Comparison of ENCODE assay signal across 1 cellular context in genomic region chr17:40219073-40219860, GRCh38.
TF ChIP-seq lines count a peak whose summit lies in the region.

A gene with protein sequence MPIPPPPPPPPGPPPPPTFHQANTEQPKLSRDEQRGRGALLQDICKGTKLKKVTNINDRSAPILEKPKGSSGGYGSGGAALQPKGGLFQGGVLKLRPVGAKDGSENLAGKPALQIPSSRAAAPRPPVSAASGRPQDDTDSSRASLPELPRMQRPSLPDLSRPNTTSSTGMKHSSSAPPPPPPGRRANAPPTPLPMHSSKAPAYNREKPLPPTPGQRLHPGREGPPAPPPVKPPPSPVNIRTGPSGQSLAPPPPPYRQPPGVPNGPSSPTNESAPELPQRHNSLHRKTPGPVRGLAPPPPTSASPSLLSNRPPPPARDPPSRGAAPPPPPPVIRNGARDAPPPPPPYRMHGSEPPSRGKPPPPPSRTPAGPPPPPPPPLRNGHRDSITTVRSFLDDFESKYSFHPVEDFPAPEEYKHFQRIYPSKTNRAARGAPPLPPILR (plus strand): TSS chr17:40219304. CDS start chr17:40256460, 37,156 bp downstream.

TF ChIP-seq in HepG2, 621 proteins besides CTCF, POLR2A, EP300 and RAD21 (continued from another document and continues in another):
- TF ChIP-seq ZNF281 (CRISPR knock-in tag; IDR thresholded peaks at IDR 0.05; ENCODE audit: borderline replicate concordance) (no peak), ZNF101 (CRISPR knock-in tag; IDR thresholded peaks at IDR 0.05; ENCODE audit: borderline replicate concordance, low read depth) (no peak; the same call in 1 of the 2 replicates), ZNF614 (CRISPR knock-in tag; IDR thresholded peaks at IDR 0.05; ENCODE audit: borderline replicate concordance) (peak; percentile 67; the same call in 1 of the 2 replicates), NR2F6 (IDR thresholded peaks at IDR 0.05) (no peak), NR2F6 (CRISPR knock-in tag; IDR thresholded peaks at IDR 0.05) (peak; percentile 67; the same call in 1 of the 2 replicates), ZSCAN9 (CRISPR knock-in tag; IDR thresholded peaks at IDR 0.05; ENCODE audit: borderline replicate concordance) (no peak), PHF8 (CRISPR knock-in tag; IDR thresholded peaks at IDR 0.05) (peak; percentile 89), GPN1 (CRISPR knock-in tag; IDR thresholded peaks at IDR 0.05; ENCODE audit: borderline replicate concordance) (no peak), ZNF598 (CRISPR knock-in tag; IDR thresholded peaks at IDR 0.05; ENCODE audit: borderline replicate concordance) (no peak), ZNF777 (CRISPR knock-in tag; IDR thresholded peaks at IDR 0.05) (peak; percentile 68), ZNF275 (CRISPR knock-in tag; IDR thresholded peaks at IDR 0.05; ENCODE audit: borderline replicate concordance) (no peak; the same call in 1 of the 2 replicates), POLR2AphosphoS2 (IDR thresholded peaks at IDR 0.05; ENCODE audit: low read depth, low read length) (no peak), SRSF4 (IDR thresholded peaks at IDR 0.05; ENCODE audit: low read depth, low read length, poor library complexity, severe bottlenecking) (no peak), ZFP90 (CRISPR knock-in tag; IDR thresholded peaks at IDR 0.05; ENCODE audit: borderline replicate concordance) (peak; percentile 41; the same call in 1 of the 2 replicates), ZBTB20 (CRISPR knock-in tag; IDR thresholded peaks at IDR 0.05; ENCODE audit: borderline replicate concordance, low read depth) (no peak), ZKSCAN5 (CRISPR knock-in tag; IDR thresholded peaks at IDR 0.05) (no peak; the same call in 1 of the 2 replicates), KAT2B (IDR thresholded peaks at IDR 0.05; ENCODE audit: borderline replicate concordance, low read depth, low read length) (no peak), ADNP (CRISPR knock-in tag; IDR thresholded peaks at IDR 0.05) (no peak), HHEX (CRISPR knock-in tag; IDR thresholded peaks at IDR 0.05) (no peak), MNT (IDR thresholded peaks at IDR 0.05) (0 out of 2 replicates have a peak, but pooled peaks have one; percentile 19), AKAP8 (CRISPR knock-in tag; IDR thresholded peaks at IDR 0.05) (no peak), ZNF879 (CRISPR knock-in tag; IDR thresholded peaks at IDR 0.05) (no peak), ZBTB10 (CRISPR knock-in tag; IDR thresholded peaks at IDR 0.05; ENCODE audit: borderline replicate concordance) (0 out of 2 replicates have a peak, but pooled peaks have one; percentile 11), FIP1L1 (IDR thresholded peaks at IDR 0.05; ENCODE audit: borderline replicate concordance, insufficient read depth, low read depth, low read length) (no peak), ZNF468 (CRISPR knock-in tag; IDR thresholded peaks at IDR 0.05) (no peak), ZNF124 (CRISPR knock-in tag; IDR thresholded peaks at IDR 0.05) (no peak), SPEN (CRISPR knock-in tag; IDR thresholded peaks at IDR 0.05; ENCODE audit: low read depth) (peak; percentile 83), GABPA (IDR thresholded peaks at IDR 0.05; ENCODE audit: low read depth, low read length) (peak; percentile 63), GABPA (CRISPR knock-in tag; IDR thresholded peaks at IDR 0.05; ENCODE audit: low read depth) (peak; percentile 91), ZNF800 (CRISPR knock-in tag; IDR thresholded peaks at IDR 0.05) (no peak), ZKSCAN1 (IDR thresholded peaks at IDR 0.05; ENCODE audit: low read length) (no peak), HDAC6 (IDR thresholded peaks at IDR 0.05; ENCODE audit: low read depth, low read length) (no peak), RAD51 (IDR thresholded peaks at IDR 0.05; ENCODE audit: borderline replicate concordance) (no peak), ZBTB39 (CRISPR knock-in tag; IDR thresholded peaks at IDR 0.05) (0 out of 2 replicates have a peak, but pooled peaks have one; percentile 73), ATAD3A (CRISPR knock-in tag; IDR thresholded peaks at IDR 0.05) (no peak), MBD4 (IDR thresholded peaks at IDR 0.05; ENCODE audit: borderline replicate concordance, low read length) (no peak), POLR2G (IDR thresholded peaks at IDR 0.05; ENCODE audit: low read depth, low read length) (peak; percentile 90), ZNF160 (CRISPR knock-in tag; IDR thresholded peaks at IDR 0.05) (peak; percentile 9; the same call in 1 of the 2 replicates), TSC22D2 (CRISPR knock-in tag; IDR thresholded peaks at IDR 0.05; ENCODE audit: borderline replicate concordance) (peak; percentile 50; the same call in 1 of the 2 replicates), KMT2A (CRISPR knock-in tag; IDR thresholded peaks at IDR 0.05) (peak; percentile 39; the same call in 1 of the 2 replicates), FOXO1 (CRISPR knock-in tag; IDR thresholded peaks at IDR 0.05) (no peak; the same call in 1 of the 2 replicates), ZNF550 (CRISPR knock-in tag; IDR thresholded peaks at IDR 0.05; ENCODE audit: borderline replicate concordance) (no peak), ATF7-NPFF (CRISPR knock-in tag; IDR thresholded peaks at IDR 0.05; ENCODE audit: low read depth) (peak; percentile 74), NR2F1 (CRISPR knock-in tag; IDR thresholded peaks at IDR 0.05) (peak; percentile 29 to 47; a peak in 2 of 4 replicates), ZFP36 (IDR thresholded peaks at IDR 0.05; ENCODE audit: borderline replicate concordance, low read depth, low read length, partially characterized antibody) (no peak), THAP11 (CRISPR knock-in tag; IDR thresholded peaks at IDR 0.05) (peak; percentile 92), MAFG (CRISPR knock-in tag; IDR thresholded peaks at IDR 0.05) (no peak), MLLT10 (CRISPR knock-in tag; IDR thresholded peaks at IDR 0.05) (no peak), PCBP1 (IDR thresholded peaks at IDR 0.05; ENCODE audit: borderline replicate concordance, low read depth, low read length) (no peak), CCAR2 (optimal IDR thresholded peaks at IDR 0.05; ENCODE audit: low read depth, low read length) (no peak)
- TF ChIP-seq, protein P1, sequence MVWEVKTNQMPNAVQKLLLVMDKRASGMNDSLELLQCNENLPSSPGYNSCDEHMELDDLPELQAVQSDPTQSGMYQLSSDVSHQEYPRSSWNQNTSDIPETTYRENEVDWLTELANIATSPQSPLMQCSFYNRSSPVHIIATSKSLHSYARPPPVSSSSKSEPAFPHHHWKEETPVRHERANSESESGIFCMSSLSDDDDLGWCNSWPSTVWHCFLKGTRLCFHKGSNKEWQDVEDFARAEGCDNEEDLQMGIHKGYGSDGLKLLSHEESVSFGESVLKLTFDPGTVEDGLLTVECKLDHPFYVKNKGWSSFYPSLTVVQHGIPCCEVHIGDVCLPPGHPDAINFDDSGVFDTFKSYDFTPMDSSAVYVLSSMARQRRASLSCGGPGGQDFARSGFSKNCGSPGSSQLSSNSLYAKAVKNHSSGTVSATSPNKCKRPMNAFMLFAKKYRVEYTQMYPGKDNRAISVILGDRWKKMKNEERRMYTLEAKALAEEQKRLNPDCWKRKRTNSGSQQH (CRISPR knock-in tag; IDR thresholded peaks at IDR 0.05; ENCODE audit: low read depth) = no peak
- TF ChIP-seq, protein P2, sequence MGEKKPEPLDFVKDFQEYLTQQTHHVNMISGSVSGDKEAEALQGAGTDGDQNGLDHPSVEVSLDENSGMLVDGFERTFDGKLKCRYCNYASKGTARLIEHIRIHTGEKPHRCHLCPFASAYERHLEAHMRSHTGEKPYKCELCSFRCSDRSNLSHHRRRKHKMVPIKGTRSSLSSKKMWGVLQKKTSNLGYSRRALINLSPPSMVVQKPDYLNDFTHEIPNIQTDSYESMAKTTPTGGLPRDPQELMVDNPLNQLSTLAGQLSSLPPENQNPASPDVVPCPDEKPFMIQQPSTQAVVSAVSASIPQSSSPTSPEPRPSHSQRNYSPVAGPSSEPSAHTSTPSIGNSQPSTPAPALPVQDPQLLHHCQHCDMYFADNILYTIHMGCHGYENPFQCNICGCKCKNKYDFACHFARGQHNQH (CRISPR knock-in tag; IDR thresholded peaks at IDR 0.05) = no peak
